8 cellular contexts compared by ENCODE assay signal in genomic region chr1:49257211-49258049, GRCh38.
DNase-seq lines count a peak whose midpoint lies in the region; ATAC-seq, FAIRE-seq and TF ChIP-seq lines count a peak whose summit lies in the region.
"Not testable (repeated sequence)": the region's sequence is repeated elsewhere in the genome, so short reads cannot be mapped to it uniquely, and the experiment has no call there.

No MANE protein-coding gene starts in this region.

- TF ChIP-seq POLR2A in A549 (IDR thresholded peaks at IDR 0.05; ENCODE audit: low read length) = not testable (repeated sequence)

- H3K79me2 ChIP-seq in mesendoderm (ENCODE audit: control insufficient read depth, insufficient read depth, low read length); smooth muscle cell (ENCODE audit: low read depth): not testable (repeated sequence)

- not testable (repeated sequence) for H3K4ac ChIP-seq in mesendoderm (ENCODE audit: low read depth, low read length)

- TF ChIP-seq EP300 in A549 (IDR thresholded peaks at IDR 0.05) = not testable (repeated sequence)

- not testable (repeated sequence) for H3F3A ChIP-seq in smooth muscle cell (ENCODE audit: low read depth)

- H3K9ac ChIP-seq in HUES48 (ENCODE audit: low read depth, low read length) (peak overlapping the region; percentile 90), smooth muscle cell (ENCODE audit: low read depth) (peak overlapping the region; percentile 11)
- not testable (repeated sequence) for H3K9ac ChIP-seq in mesendoderm (ENCODE audit: low read length)

- H3K4me2 ChIP-seq in A549 = peak overlapping the region; percentile 35; the same call in 2 of the 3 replicates
- H3K4me2 ChIP-seq in mesendoderm (ENCODE audit: low read length) = not testable (repeated sequence)
- H3K4me2 ChIP-seq in smooth muscle cell = peak overlapping the region; percentile 72

- H3K18ac ChIP-seq in mesendoderm (ENCODE audit: low read length) = not testable (repeated sequence)

- H3K79me1 ChIP-seq in mesendoderm (ENCODE audit: low read length) = not testable (repeated sequence)

- not testable (repeated sequence) for TF ChIP-seq CTCF in A549 (IDR thresholded peaks at IDR 0.05); smooth muscle cell (IDR thresholded peaks at IDR 0.05; ENCODE audit: borderline replicate concordance, insufficient read depth, poor library complexity, severe bottlenecking)

- not testable (repeated sequence) for H3K4me3 ChIP-seq in A549; mesendoderm (ENCODE audit: low read length)
- H3K4me3 ChIP-seq in HUES48 (ENCODE audit: low read depth, low read length) (peak overlapping the region; percentile 66), smooth muscle cell (peak overlapping the region; percentile 49)

- not testable (repeated sequence) for H3K27ac ChIP-seq in A549; HUES48 (ENCODE audit: low read depth, low read length); mesendoderm (ENCODE audit: low read depth, low read length); smooth muscle cell (ENCODE audit: low read depth)

- TF ChIP-seq RAD21 in A549 (conservative IDR thresholded peaks at IDR 0.05 in 1 of 2, IDR thresholded peaks at IDR 0.05 in 1 of 2) = not testable (repeated sequence)

- not testable (repeated sequence) for H3K36me3 ChIP-seq in HUES48 (ENCODE audit: control insufficient read depth, insufficient read depth, low read length); mesendoderm (ENCODE audit: control insufficient read depth, insufficient read depth, low read length); smooth muscle cell (ENCODE audit: low read depth)

- H2AK5ac ChIP-seq in mesendoderm (ENCODE audit: low read length) = not testable (repeated sequence)

- not testable (repeated sequence) for H2BK5ac ChIP-seq in mesendoderm (ENCODE audit: low read length)

- 54% methylated on average over 12 of the region's 32 CpGs for WGBS in A549 (ENCODE audit: missing lambda C conversion rate)
- no CpG with 5 or more reads among the region's 32 CpGs for WGBS in mesendoderm (ENCODE audit: extremely low coverage, insufficient coverage, low lambda C conversion rate)
- 52% methylated on average over 32 of the region's 32 CpGs for WGBS in smooth muscle cell (ENCODE audit: low lambda C conversion rate)

- not testable (repeated sequence) for H4K20me1 ChIP-seq in smooth muscle cell (ENCODE audit: low read depth)

- ATAC-seq in A549 = not testable (repeated sequence)

- CTCF ChIA-PET in A549 (lab: Yijun Ruan, JAX) = interaction anchor here (0.7 kb wide), 1 partner anchor 733 kb away, joined by 3 read pairs; no protein-coding TSS in a partner anchor

- H3K4me1 ChIP-seq in A549; HUES48 (ENCODE audit: control insufficient read depth, insufficient read depth, low read length); mesendoderm (ENCODE audit: control insufficient read depth, low read depth, low read length); smooth muscle cell (ENCODE audit: low read depth): not testable (repeated sequence)

- not testable (repeated sequence) for H2BK120ac ChIP-seq in mesendoderm (ENCODE audit: low read depth, low read length)

- not testable (repeated sequence) for H3K23ac ChIP-seq in mesendoderm (ENCODE audit: low read length)

- in situ Hi-C loops in SK-MEL-5 (cut with HindIII; ENCODE audit: low pct_unique_long_range_greater_than_20kb, low sequenced_read_pairs) = not testable (repeated sequence)

- peak overlapping the region; percentile 69 for H2AFZ ChIP-seq in smooth muscle cell (ENCODE audit: low read depth)

- not testable (repeated sequence) for H4K8ac ChIP-seq in mesendoderm (ENCODE audit: low read depth, low read length)

- not testable (repeated sequence) for H3K9me3 ChIP-seq in A549; smooth muscle cell (replicated peaks; ENCODE audit: low read depth)
- H3K9me3 ChIP-seq in HUES48 (ENCODE audit: control insufficient read depth, insufficient read depth, low read length) = peaks cover 11% of the 10 kb centered on the region

- H3K27me3 ChIP-seq in HUES48 (ENCODE audit: control insufficient read depth, insufficient read depth, low read length); mesendoderm (ENCODE audit: insufficient read depth, low read length, poor library complexity); smooth muscle cell (ENCODE audit: low read depth): not testable (repeated sequence)

- not testable (repeated sequence) for H2BK15ac ChIP-seq in mesendoderm (replicated peaks; ENCODE audit: low read depth)

- not testable (repeated sequence) for H4K5ac ChIP-seq in mesendoderm (ENCODE audit: low read length)

- POLR2A ChIA-PET in A549 (lab: Yijun Ruan, JAX) = interaction anchor here (0.7 kb wide), 1 partner anchor 1113 kb away, joined by 3 read pairs; no protein-coding TSS in a partner anchor

- H3K56ac ChIP-seq in mesendoderm (ENCODE audit: low read length) = peak overlapping the region; percentile 3

- FAIRE-seq in A549 (lab: Jason Lieb, UNC) = not testable (repeated sequence)

- peak in 1 of 2 experiments; percentile 23 for DNase-seq in A549 (ENCODE audit: low read depth in 1 of 2, low spot score in 1 of 2)
- peak; percentile 32 for DNase-seq in NCI-H2227 treated with DMSO at 0.1 percent for 48 hours (lab: John Stamatoyannopoulos, UW)
- DNase-seq in SK-MEL-5 (ENCODE audit: low read depth, low spot score) = peak; percentile 49
- peak; percentile 77 for DNase-seq in ecto neural progenitor cell (ENCODE audit: low spot score)
- peak; percentile 7 for DNase-seq in iPS DF 4.7 (ENCODE audit: extremely low read depth, low spot score)
- DNase-seq in mesendoderm = peak; percentile 66
- DNase-seq in smooth muscle cell (lab: John Stamatoyannopoulos, UW; ENCODE audit: unreplicated experiment) = not testable (repeated sequence)
